Comparison of ENCODE assay signal across 8 cellular contexts in genomic region chr6:3456794-3457709, GRCh38. TPM values are rescaled to one million over a fixed set of nuclear protein-coding genes. Genes with fewer than 3 reads are reported as not detected.
DNase-seq lines count a peak whose midpoint lies in the region; ATAC-seq and TF ChIP-seq lines count a peak whose summit lies in the region.

TSS of gene SLC22A23 (minus strand) at chr6:3457050. CDS start at chr6:3456559, 491 bp downstream.

- H3K4me1 Mint-ChIP-seq in activated T-cell treated with anti-CD3 and anti-CD28 coated beads, Interleukin-2, amount 50 U/mL, for 72 hours (ENCODE audit: low read depth), result peaks cover 9% of the 10 kb centered on the region
- H3K4me1 Mint-ChIP-seq in natural killer cell treated with Interleukin-12 subunit alpha and Interleukin-12 subunit beta and Interleukin-15 and Interleukin-18, amount 100 ng/mL, for 72 hours (ENCODE audit: low read depth in 2 of 2), result peaks cover 5 to 7% of the 10 kb centered on the region in 2 donors

- peaks cover 26% of the 10 kb centered on the region for H3K27me3 Mint-ChIP-seq in activated T-cell treated with anti-CD3 and anti-CD28 coated beads, Interleukin-2, amount 50 U/mL, for 72 hours (ENCODE audit: low read depth)
- H3K27me3 Mint-ChIP-seq in natural killer cell treated with Interleukin-12 subunit alpha and Interleukin-12 subunit beta and Interleukin-15 and Interleukin-18, amount 100 ng/mL, for 72 hours, result peaks cover 25 to 51% of the 10 kb centered on the region in 2 donors

- H3K79me2 ChIP-seq in OCI-LY1 (ENCODE audit: insufficient read depth, low read length), result no peaks in the 10 kb centered on the region

- peak within 1 kb of the TSS; percentile 57 for H3K4me2 ChIP-seq in OCI-LY1 (ENCODE audit: low read length)

- no peak within 1 kb of the TSS for H2AFZ ChIP-seq in OCI-LY1 (ENCODE audit: low read length)

- ATAC-seq in HG02970 (IDR thresholded peaks at IDR 0.05; ENCODE audit: low FRiP score, unreplicated experiment), result peak; percentile 51
- ATAC-seq in activated T-cell treated with anti-CD3 and anti-CD28 coated beads, Interleukin-2, amount 50 U/mL, for 72 hours (replicated peaks in 1 of 2), result peak; percentile 72 to 79
- peak; percentile 68 to 79 for ATAC-seq in natural killer cell treated with Interleukin-12 subunit alpha and Interleukin-12 subunit beta and Interleukin-15 and Interleukin-18, amount 100 ng/mL, for 72 hours

- no peak within 1 kb of the TSS for H3K9ac ChIP-seq in OCI-LY1 (ENCODE audit: low read length)

- H3K36me3 Mint-ChIP-seq in activated T-cell treated with anti-CD3 and anti-CD28 coated beads, Interleukin-2, amount 50 U/mL, for 72 hours (ENCODE audit: insufficient read depth in 2 of 2), result no peaks in the 10 kb centered on the region
- H3K36me3 Mint-ChIP-seq in natural killer cell treated with Interleukin-12 subunit alpha and Interleukin-12 subunit beta and Interleukin-15 and Interleukin-18, amount 100 ng/mL, for 72 hours, result peaks cover 6% of the 10 kb centered on the region

- H3K27me3 ChIP-seq in OCI-LY1 (ENCODE audit: insufficient read depth, low read length), result no peaks in the 10 kb centered on the region; the same call in 1 of the 2 replicates

- H3K9me3 ChIP-seq in OCI-LY1 (ENCODE audit: low read length), result no peaks in the 10 kb centered on the region

- H3K9me2 ChIP-seq in OCI-LY1 (ENCODE audit: low read depth, low read length), result no peaks in the 10 kb centered on the region

- no peak within 1 kb of the TSS for H3K27ac ChIP-seq in OCI-LY1 (ENCODE audit: low read depth, low read length, poor library complexity, severe bottlenecking)

- H3F3A ChIP-seq in OCI-LY1 (ENCODE audit: insufficient read depth, low read length), result no peaks in the 10 kb centered on the region

- peak within 1 kb of the TSS; percentile 74 to 87 for H3K4me3 Mint-ChIP-seq in activated T-cell treated with anti-CD3 and anti-CD28 coated beads, Interleukin-2, amount 50 U/mL, for 72 hours
- peak within 1 kb of the TSS; percentile 87 for H3K4me3 Mint-ChIP-seq in natural killer cell treated with Interleukin-12 subunit alpha and Interleukin-12 subunit beta and Interleukin-15 and Interleukin-18, amount 100 ng/mL, for 72 hours

- H4K20me1 ChIP-seq in OCI-LY1 (ENCODE audit: insufficient read depth, low read length), result no peaks in the 10 kb centered on the region

- no peak within 1 kb of the TSS for H3K27ac Mint-ChIP-seq in activated T-cell treated with anti-CD3 and anti-CD28 coated beads, Interleukin-2, amount 50 U/mL, for 72 hours
- no peak within 1 kb of the TSS for H3K27ac Mint-ChIP-seq in natural killer cell treated with Interleukin-12 subunit alpha and Interleukin-12 subunit beta and Interleukin-15 and Interleukin-18, amount 100 ng/mL, for 72 hours

- peak; percentile 72 for DNase-seq in Daoy (ENCODE audit: low read depth)
- DNase-seq in activated T-cell treated with anti-CD3 and anti-CD28 coated beads, Interleukin-2, amount 50 U/mL, for 72 hours, result peak; percentile 58 to 80
- no peak for DNase-seq in fibroblast of mammary gland (ENCODE audit: low read depth)
- no peak for DNase-seq in natural killer cell treated with Interleukin-12 subunit alpha and Interleukin-12 subunit beta and Interleukin-15 and Interleukin-18, amount 100 ng/mL, for 72 hours (ENCODE audit: low spot score)
- peak; percentile 66 for DNase-seq in stimulated activated naive CD4-positive, alpha-beta T cell treated with Interleukin-2 at 50 U/mL for 16 hours (lab: John Stamatoyannopoulos, UW)
- no peak for DNase-seq in GOT3 (lab: John Stamatoyannopoulos, UW)

- peaks cover 5% of the 10 kb centered on the region for H3K4me1 ChIP-seq in OCI-LY1 (ENCODE audit: insufficient read depth, low read length, severe bottlenecking)

- TF ChIP-seq CTCF in OCI-LY1 (IDR thresholded peaks at IDR 0.05; ENCODE audit: low read length) (peak; percentile 55), fibroblast of mammary gland (conservative IDR thresholded peaks at IDR 0.05; ENCODE audit: control insufficient read depth, insufficient read depth, low read depth, low read length) (no peak)

- H3K9me3 Mint-ChIP-seq in activated T-cell treated with anti-CD3 and anti-CD28 coated beads, Interleukin-2, amount 50 U/mL, for 72 hours, result no peaks in the 10 kb centered on the region
- H3K9me3 Mint-ChIP-seq in natural killer cell treated with Interleukin-12 subunit alpha and Interleukin-12 subunit beta and Interleukin-15 and Interleukin-18, amount 100 ng/mL, for 72 hours, result no peaks in the 10 kb centered on the region

- H3K4me3 ChIP-seq in OCI-LY1 (ENCODE audit: low read depth, low read length, poor library complexity, severe bottlenecking) (peak within 1 kb of the TSS; percentile 52), fibroblast of mammary gland (ENCODE audit: control insufficient read depth, low read depth, low read length) (peak within 1 kb of the TSS; percentile 64)

- no peaks in the 10 kb centered on the region for H3K36me3 ChIP-seq in OCI-LY1 (ENCODE audit: insufficient read depth, low read length)

RNA-seq across cellular contexts. Expression of gene SLC22A23, which starts in this region (rescaled TPM):
- 1.5 and 2.7 TPM in 2 replicates for total RNA-seq in Daoy (2014; rRNA removed; shearing (Covaris generic))
- total RNA-seq in activated T-cell treated with anti-CD3 and anti-CD28 coated beads, Interleukin-2, amount 50 U/mL, for 72 hours, result 1 to 10 TPM; 1.5 to 2.0 TPM
- total RNA-seq in natural killer cell treated with Interleukin-12 subunit alpha and Interleukin-12 subunit beta and Interleukin-15 and Interleukin-18, amount 100 ng/mL, for 72 hours, result under 1 TPM; 0.11 to 0.14 TPM

Comparison
In these comparisons a context has a peak if more than half of its experiments do, and no peak if none do; other contexts are left out.
1. Peak in ATAC-seq in natural killer cell treated with Interleukin-12 subunit alpha and Interleukin-12 subunit beta and Interleukin-15 and Interleukin-18, amount 100 ng/mL, for 72 hours; RNA of the gene not detected or under 1 TPM.
2. DNase-seq: peak in Daoy (single experiment), activated T-cell treated with anti-CD3 and anti-CD28 coated beads, Interleukin-2, amount 50 U/mL, for 72 hours (2 of 2) and stimulated activated naive CD4-positive, alpha-beta T cell treated with Interleukin-2 at 50 U/mL for 16 hours (single experiment); none in fibroblast of mammary gland (single experiment), natural killer cell treated with Interleukin-12 subunit alpha and Interleukin-12 subunit beta and Interleukin-15 and Interleukin-18, amount 100 ng/mL, for 72 hours (single experiment) and GOT3 (single experiment).
3. Peak in every context shown above with its lines, with median percentiles within 50 percentile points of each other: ATAC-seq.